In genomic region chr5:39001683-39002082, GRCh38 we compare ENCODE assay signal across 20 cellular contexts.
DNase-seq lines count a peak whose midpoint lies in the region; ATAC-seq and TF ChIP-seq lines count a peak whose summit lies in the region.
"Had no signal": no experiment of that assay in that cellular context is flagged by ENCODE, and none has a peak within 500 bp of the region (broad histone marks: within the 10 kb centered on the region; RNA-seq: fewer than 3 reads in every experiment).

No MANE protein-coding gene starts in this region.

- H3K4me3 Mint-ChIP-seq in activated CD4-positive, alpha-beta T cell treated with anti-CD3 and anti-CD28 coated beads for 36 hours, result no peak overlapping the region
- H3K4me3 Mint-ChIP-seq in CD4-positive, alpha-beta memory T cell, result peak overlapping the region in 4 of 8 donors; percentile 1 to 39 (median 8)
- H3K4me3 Mint-ChIP-seq in central memory CD8-positive, alpha-beta T cell, result no peak overlapping the region
- H3K4me3 Mint-ChIP-seq in nephron progenitor cell (no peak overlapping the region), endodermal cell (no peak overlapping the region)

- TF ChIP-seq CTCF in nephron progenitor cell (IDR thresholded peaks at IDR 0.05) (no peak), colonic mucosa (IDR thresholded peaks at IDR 0.05) (no peak), endodermal cell (conservative IDR thresholded peaks at IDR 0.05) (no peak)

- no peak overlapping the region for H3K27ac ChIP-seq in CD4-positive, alpha-beta memory T cell (ENCODE audit: low read depth, low read length)
- H3K27ac ChIP-seq in colonic mucosa (no peak overlapping the region), endodermal cell (ENCODE audit: low read depth, low read length) (no peak overlapping the region)
- H3K27ac ChIP-seq: 22Rv1; BLaER1 treated with 17β-estradiol and CSF1 and Interleukin-3, amounts not matched to agents 10 nM and 100 nM; KMS-11 had no signal

- H3K36me3 Mint-ChIP-seq in activated CD4-positive, alpha-beta T cell treated with anti-CD3 and anti-CD28 coated beads for 36 hours (ENCODE audit: low read depth), result peaks cover 34% of the 10 kb centered on the region
- H3K36me3 Mint-ChIP-seq in CD4-positive, alpha-beta memory T cell, result peaks cover 36 to 43% of the 10 kb centered on the region in 2 donors
- H3K36me3 Mint-ChIP-seq in central memory CD8-positive, alpha-beta T cell (ENCODE audit: insufficient read depth), result peaks cover 26% of the 10 kb centered on the region
- H3K36me3 Mint-ChIP-seq in nephron progenitor cell (ENCODE audit: low read depth), result peaks cover 54% of the 10 kb centered on the region
- H3K36me3 Mint-ChIP-seq in endodermal cell (ENCODE audit: low read depth), result peaks cover 21% of the 10 kb centered on the region

- WGBS in endodermal cell (ENCODE audit: insufficient coverage in 1 of 2, insufficient read length in 1 of 2), 2 experiments, result 100% methylated on average over 1 of the region's 2 CpGs; no CpG with 5 or more reads in 1 of the 2 experiments

- intact Hi-C loops in activated CD4-positive, alpha-beta T cell treated with anti-CD3 and anti-CD28 coated beads for 36 hours (cut with DNase I, micrococcal nuclease), result loop anchor here (5.0 to 10.0 kb wide), 2 partner anchors 281 to 563 kb away; no protein-coding TSS in a partner anchor
- intact Hi-C loops in CD4-positive, alpha-beta memory T cell (cut with micrococcal nuclease), result no loop called here
- intact Hi-C loops in colonic mucosa (cut with DNase I), result no loop called here

- H3K4me3 ChIP-seq in CD4-positive, alpha-beta memory T cell (ENCODE audit: low read length in 2 of 2), result no peak overlapping the region
- H3K4me3 ChIP-seq in colonic mucosa, result no peak overlapping the region
- no peak overlapping the region for H3K4me3 ChIP-seq in endodermal cell (ENCODE audit: low read length)
- H3K4me3 ChIP-seq: BLaER1 treated with 17β-estradiol and CSF1 and Interleukin-3, amounts not matched to agents 10 nM and 100 nM had no signal

- peaks cover 6% of the 10 kb centered on the region for H3K9me3 Mint-ChIP-seq in activated CD4-positive, alpha-beta T cell treated with anti-CD3 and anti-CD28 coated beads for 36 hours (ENCODE audit: low read depth)
- peaks cover 0 to 2% (median 0%) of the 10 kb centered on the region in 8 donors for H3K9me3 Mint-ChIP-seq in CD4-positive, alpha-beta memory T cell
- H3K9me3 Mint-ChIP-seq in central memory CD8-positive, alpha-beta T cell, result no peaks in the 10 kb centered on the region
- H3K9me3 Mint-ChIP-seq in nephron progenitor cell (peaks cover 24% of the 10 kb centered on the region), endodermal cell (peaks cover 10% of the 10 kb centered on the region)

- H3K9ac ChIP-seq in colonic mucosa (ENCODE audit: low read depth in 2 of 2, low read length in 2 of 2) (no peak overlapping the region), endodermal cell (ENCODE audit: extremely low read depth, low read length, poor library complexity, severe bottlenecking) (no peak overlapping the region)
- H3K9ac ChIP-seq: BLaER1 treated with 17β-estradiol and CSF1 and Interleukin-3, amounts not matched to agents 10 nM and 100 nM; KMS-11 had no signal

- ATAC-seq in activated CD4-positive, alpha-beta T cell treated with anti-CD3 and anti-CD28 coated beads for 36 hours, result peak; percentile 33
- no peak for ATAC-seq in central memory CD8-positive, alpha-beta T cell (replicated peaks; ENCODE audit: extremely low read depth, poor library complexity, severe bottlenecking)

- peaks cover 53% of the 10 kb centered on the region for H3K4me1 Mint-ChIP-seq in activated CD4-positive, alpha-beta T cell treated with anti-CD3 and anti-CD28 coated beads for 36 hours
- H3K4me1 Mint-ChIP-seq in CD4-positive, alpha-beta memory T cell, result peaks cover 43 to 59% (median 57%) of the 10 kb centered on the region in 4 donors
- H3K4me1 Mint-ChIP-seq in central memory CD8-positive, alpha-beta T cell, result peaks cover 67% of the 10 kb centered on the region
- H3K4me1 Mint-ChIP-seq in nephron progenitor cell (peaks cover 7% of the 10 kb centered on the region), endodermal cell (no peaks in the 10 kb centered on the region)

- DNase-seq in activated CD4-positive, alpha-beta T cell treated with anti-CD3 and anti-CD28 coated beads for 36 hours, result no peak
- DNase-seq in activated CD4-positive, alpha-beta T cell treated with anti-CD3 and anti-CD28 coated beads for 48 hours, result no peak
- no peak for DNase-seq in CD4-positive, alpha-beta memory T cell
- DNase-seq in central memory CD8-positive, alpha-beta T cell (ENCODE audit: low spot score in 2 of 2), result no peak
- DNase-seq in nephron progenitor cell (no peak), NCI-H446 (lab: John Stamatoyannopoulos, UW) (no peak), colonic mucosa (no peak), endodermal cell (no peak)
- DNase-seq: EL, GF-D8, IMR-90, NCI-H1092 treated with DMSO at 0.1 percent for 48 hours, NCI-H1436 treated with DMSO at 0.1 percent for 48 hours, NCI-H1930, NCI-H226, NCI-H524 treated with DMSO at 0.1 percent for 48 hours, Right ventricle myocardium superior had no signal

- no peak overlapping the region for H3K27ac Mint-ChIP-seq in activated CD4-positive, alpha-beta T cell treated with anti-CD3 and anti-CD28 coated beads for 36 hours
- H3K27ac Mint-ChIP-seq in CD4-positive, alpha-beta memory T cell, result peak overlapping the region in 5 of 7 donors; percentile 6 to 69 (median 20)
- peak overlapping the region; percentile 45 for H3K27ac Mint-ChIP-seq in central memory CD8-positive, alpha-beta T cell (ENCODE audit: low read depth)
- peak overlapping the region; percentile 69 for H3K27ac Mint-ChIP-seq in nephron progenitor cell
- H3K27ac Mint-ChIP-seq in endodermal cell, result no peak overlapping the region

- POLR2A ChIA-PET in activated CD4-positive, alpha-beta T cell treated with anti-CD3 and anti-CD28 coated beads for 36 hours (lab: Charles Lee), result interaction anchor here (0.7 kb wide), 2 partner anchors 68 to 283 kb away, joined by 3 to 4 read pairs; no protein-coding TSS in a partner anchor
- POLR2A ChIA-PET in CD4-positive, alpha-beta memory T cell (lab: Charles Lee; ENCODE audit: partially characterized antibody), result interaction anchor here (0.9 kb wide), 1 partner anchor 99 kb away, joined by 4 read pairs; no protein-coding TSS in a partner anchor

- CTCF ChIA-PET in activated CD4-positive, alpha-beta T cell treated with anti-CD3 and anti-CD28 coated beads for 36 hours (lab: Charles Lee), result no interaction called here
- CTCF ChIA-PET in CD4-positive, alpha-beta memory T cell (lab: Charles Lee; ENCODE audit: partially characterized antibody), result interaction anchor here (5.7 kb wide), 1 partner anchor 79 kb away, joined by 64 read pairs; no protein-coding TSS in a partner anchor

- H3K4me1 ChIP-seq in CD4-positive, alpha-beta memory T cell (ENCODE audit: insufficient read depth, low read length), result peaks cover 33% of the 10 kb centered on the region
- H3K4me1 ChIP-seq in colonic mucosa (no peaks in the 10 kb centered on the region), endodermal cell (ENCODE audit: control insufficient read depth, insufficient read depth, low read length) (no peaks in the 10 kb centered on the region)
- H3K4me1 ChIP-seq: BLaER1 treated with 17β-estradiol and CSF1 and Interleukin-3, amounts not matched to agents 10 nM and 100 nM had no signal

- H3K27me3 Mint-ChIP-seq in activated CD4-positive, alpha-beta T cell treated with anti-CD3 and anti-CD28 coated beads for 36 hours, result no peaks in the 10 kb centered on the region
- H3K27me3 Mint-ChIP-seq in CD4-positive, alpha-beta memory T cell, result no peaks in the 10 kb centered on the region
- H3K27me3 Mint-ChIP-seq in central memory CD8-positive, alpha-beta T cell, result no peaks in the 10 kb centered on the region
- H3K27me3 Mint-ChIP-seq in nephron progenitor cell (ENCODE audit: low read depth, poor library complexity), result no peaks in the 10 kb centered on the region
- H3K27me3 Mint-ChIP-seq in endodermal cell (ENCODE audit: insufficient read depth), result no peaks in the 10 kb centered on the region

- no peaks in the 10 kb centered on the region for H3K27me3 ChIP-seq in CD4-positive, alpha-beta memory T cell (ENCODE audit: insufficient read depth, low read length)
- H3K27me3 ChIP-seq in colonic mucosa, result no peaks in the 10 kb centered on the region
- no peaks in the 10 kb centered on the region for H3K27me3 ChIP-seq in endodermal cell (ENCODE audit: control insufficient read depth, insufficient read depth, low read length, poor library complexity, severe bottlenecking)
- H3K27me3 ChIP-seq: BLaER1 treated with 17β-estradiol and CSF1 and Interleukin-3, amounts not matched to agents 10 nM and 100 nM had no signal

- H3K9me3 ChIP-seq in CD4-positive, alpha-beta memory T cell (ENCODE audit: control insufficient read depth in 1 of 2, low read length in 2 of 2), result no peaks in the 10 kb centered on the region
- H3K9me3 ChIP-seq in colonic mucosa (no peaks in the 10 kb centered on the region), endodermal cell (ENCODE audit: control insufficient read depth, low read length) (peaks cover 9% of the 10 kb centered on the region)

- H3K36me3 ChIP-seq in CD4-positive, alpha-beta memory T cell (ENCODE audit: insufficient read depth, low read length), result no peaks in the 10 kb centered on the region
- no peaks in the 10 kb centered on the region for H3K36me3 ChIP-seq in colonic mucosa
- H3K36me3 ChIP-seq in endodermal cell (ENCODE audit: control insufficient read depth, insufficient read depth, low read length), result peaks cover 6% of the 10 kb centered on the region

Comparison
In these comparisons a context has a peak if more than half of its experiments do, and no peak if none do; other contexts are left out.
1. H3K27ac Mint-ChIP-seq: peak in CD4-positive, alpha-beta memory T cell (5 of 7), central memory CD8-positive, alpha-beta T cell (single experiment) and nephron progenitor cell (single experiment); none in activated CD4-positive, alpha-beta T cell treated with anti-CD3 and anti-CD28 coated beads for 36 hours (single experiment) and endodermal cell (single experiment).
2. intact Hi-C loops: an anchor here in activated CD4-positive, alpha-beta T cell treated with anti-CD3 and anti-CD28 coated beads for 36 hours (5.0 to 10.0 kb wide); none called in CD4-positive, alpha-beta memory T cell and colonic mucosa.